25 cellular contexts compared by ENCODE assay signal in the genomic region with DNA sequence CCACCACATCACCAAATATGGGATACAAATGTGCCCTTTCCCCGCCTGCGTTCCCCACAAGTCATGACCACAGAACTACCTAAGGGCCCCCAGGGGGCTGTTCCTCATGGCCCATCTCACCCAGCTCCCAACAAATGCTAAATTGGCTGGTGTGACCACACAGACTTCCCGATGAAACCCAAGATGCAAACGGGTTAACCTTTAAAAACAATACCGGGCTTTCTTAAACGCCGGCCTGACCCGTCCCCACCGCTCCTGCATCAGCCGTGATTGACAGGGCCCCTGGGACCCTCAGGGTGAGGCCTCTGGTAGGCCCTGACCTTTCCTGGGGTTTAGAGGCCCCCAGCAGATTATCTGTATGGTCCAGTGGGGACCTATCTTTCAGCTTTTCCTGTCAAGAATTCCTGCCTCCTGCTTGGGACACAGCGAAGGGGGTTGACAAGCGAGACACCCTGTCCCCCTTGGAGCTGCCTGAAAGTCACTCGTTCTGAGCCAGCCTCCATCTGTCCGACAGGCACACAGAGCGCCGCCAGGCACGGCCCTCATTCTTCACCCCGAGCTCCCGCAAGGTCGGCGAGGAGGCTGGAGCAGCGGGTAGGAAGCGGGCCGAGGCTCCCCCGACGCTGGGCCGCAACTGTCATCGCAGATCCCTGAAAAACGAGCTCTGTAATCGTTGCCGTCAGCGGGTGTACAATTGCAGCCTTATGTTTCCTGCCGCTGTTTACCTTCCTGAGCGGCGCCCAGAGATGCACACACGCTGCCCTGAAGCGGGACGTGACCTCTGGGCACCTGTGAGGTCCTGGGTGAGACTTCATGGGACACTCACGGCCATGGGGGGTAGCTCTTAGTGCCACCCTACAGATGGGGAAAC.
"Had no signal": no experiment of that assay in that cellular context is flagged by ENCODE, and none has a peak within 500 bp of the region (broad histone marks: within the 10 kb centered on the region; RNA-seq: fewer than 3 reads in every experiment).

No MANE protein-coding gene starts in this region.

- H3K4me1 Mint-ChIP-seq: activated B cell treated with CpG ODN at 0.5 μM for 24 hours; activated naive CD8-positive, alpha-beta T cell treated with anti-CD3 and anti-CD28 coated beads for 36 hours; natural killer cell; stimulated activated naive B cell treated with anti-CD40 and anti-IgM and Interleukin-4, amounts not matched to agents 10 μg/mL and 1 μg/mL and 100 μg/mL, for 72 hours had no signal

- H3K36me3 Mint-ChIP-seq: activated naive CD8-positive, alpha-beta T cell treated with anti-CD3 and anti-CD28 coated beads for 36 hours; natural killer cell had no signal

- H3K9me3 Mint-ChIP-seq: activated B cell treated with CpG ODN at 0.5 μM for 24 hours; activated naive CD8-positive, alpha-beta T cell treated with anti-CD3 and anti-CD28 coated beads for 36 hours; natural killer cell; T-helper 1 cell treated with Interleukin-12 subunit alpha and Interleukin-12 subunit beta and Interleukin-4 antibody, amounts not matched to agents 30 μg/mL and 1 μg/mL, for 36 hours had no signal

- H3K27ac Mint-ChIP-seq: activated B cell treated with CpG ODN at 0.5 μM for 24 hours; activated naive CD8-positive, alpha-beta T cell treated with anti-CD3 and anti-CD28 coated beads for 36 hours; natural killer cell; stimulated activated naive B cell treated with anti-CD40 and anti-IgM and Interleukin-4, amounts not matched to agents 10 μg/mL and 1 μg/mL and 100 μg/mL, for 72 hours; T-helper 1 cell treated with Interleukin-12 subunit alpha and Interleukin-12 subunit beta and Interleukin-4 antibody, amounts not matched to agents 30 μg/mL and 1 μg/mL, for 36 hours had no signal

- DNase-seq: activated B cell treated with CpG ODN at 0.5 μM for 24 hours; activated CD4-positive, alpha-beta T cell treated with anti-CD3 and anti-CD28 coated beads for 4 hours; activated CD4-positive, alpha-beta T cell treated with anti-CD3 and anti-CD28 coated beads, Interleukin-2, amount 50 U/mL, for 48 hours; activated CD8-positive, alpha-beta memory T cell treated with anti-CD3 and anti-CD28 coated beads, Interleukin-2, amount 50 U/mL, for 48 hours; activated naive CD4-positive, alpha-beta T cell treated with Interleukin-2 at 50 U/mL for 16 hours; activated naive CD8-positive, alpha-beta T cell treated with anti-CD3 and anti-CD28 coated beads for 36 hours; activated T-cell treated with anti-CD3 and anti-CD28 coated beads, Interleukin-2, amount 50 U/mL, for 48 hours; amygdala; cerebellar nuclear complex; cortex of kidney; effector CD4-positive, alpha-beta T cell; erythroblast; foreskin fibroblast; hippocampal formation; kidney glomerular epithelial cell; left ventricle myocardium inferior; midbrain; natural killer cell; occipital lobe; stimulated activated CD4-positive, alpha-beta T cell treated with anti-CD3 and anti-CD28 coated beads, Interleukin-2, amount 100 ng/mL, for 48 hours; stimulated activated CD8-positive, alpha-beta memory T cell treated with anti-CD3 and anti-CD28 coated beads, Interleukin-4, amount 100 ng/mL, for 48 hours; stimulated activated naive B cell treated with anti-CD40 and anti-IgM and Interleukin-4, amounts not matched to agents 10 μg/mL and 1 μg/mL and 100 μg/mL, for 72 hours; T1000; transverse colon had no signal

- H3K4me3 Mint-ChIP-seq: activated B cell treated with CpG ODN at 0.5 μM for 24 hours; activated naive CD8-positive, alpha-beta T cell treated with anti-CD3 and anti-CD28 coated beads for 36 hours; natural killer cell; stimulated activated naive B cell treated with anti-CD40 and anti-IgM and Interleukin-4, amounts not matched to agents 10 μg/mL and 1 μg/mL and 100 μg/mL, for 72 hours; T-helper 1 cell treated with Interleukin-12 subunit alpha and Interleukin-12 subunit beta and Interleukin-4 antibody, amounts not matched to agents 30 μg/mL and 1 μg/mL, for 36 hours had no signal
